Comparison of ENCODE assay signal across 26 cellular contexts in the genomic region with DNA sequence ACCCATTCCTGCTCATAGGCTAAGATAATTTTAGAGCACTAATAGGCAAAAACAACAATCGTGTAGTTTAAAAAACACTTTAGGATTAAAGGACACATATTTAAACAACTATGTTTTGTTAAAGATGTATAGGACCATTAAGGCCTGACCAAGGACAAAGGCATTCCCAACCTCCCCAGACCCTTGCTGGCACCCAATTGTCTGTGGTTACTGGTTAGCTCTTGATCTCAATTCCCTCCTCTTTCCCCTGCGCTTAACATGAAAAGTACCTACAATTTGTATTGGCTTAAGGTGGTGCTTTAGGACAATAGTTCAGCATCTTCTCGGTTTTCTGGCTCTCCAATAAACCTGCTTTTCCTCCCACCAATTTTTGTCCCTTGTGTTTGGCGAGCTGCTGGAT. TPM values are rescaled to one million over a fixed set of nuclear protein-coding genes. Genes with fewer than 3 reads are reported as not detected.
"Had no signal": no experiment of that assay in that cellular context is flagged by ENCODE, and none has a peak within 500 bp of the region (broad histone marks: within the 10 kb centered on the region; RNA-seq: fewer than 3 reads in every experiment).

No MANE protein-coding gene starts in this region.

- H3K4me3 Mint-ChIP-seq: activated CD4-positive, alpha-beta memory T cell treated with anti-CD3 and anti-CD28 coated beads for 36 hours; activated CD4-positive, alpha-beta T cell treated with anti-CD3 and anti-CD28 coated beads, Interleukin-2, amount 10 ng/mL, durations not matched to agents 7 days and 5 days; activated naive CD4-positive, alpha-beta T cell treated with anti-CD3 and anti-CD28 coated beads for 36 hours; activated naive CD8-positive, alpha-beta T cell; activated T-helper 17 cell treated with anti-CD3 and anti-CD28 coated beads, Interleukin-2, amount 50 U/mL, for 72 hours; T-cell had no signal

- ATAC-seq: activated T-helper 17 cell treated with anti-CD3 and anti-CD28 coated beads, Interleukin-2, amount 50 U/mL, for 72 hours; PC-3; T-cell had no signal

- H3K36me3 Mint-ChIP-seq: activated CD4-positive, alpha-beta memory T cell treated with anti-CD3 and anti-CD28 coated beads for 36 hours; activated naive CD8-positive, alpha-beta T cell; T-cell had no signal

- H3K27ac Mint-ChIP-seq: activated CD4-positive, alpha-beta memory T cell treated with anti-CD3 and anti-CD28 coated beads for 36 hours; activated CD4-positive, alpha-beta T cell treated with anti-CD3 and anti-CD28 coated beads, Interleukin-2, amount 10 ng/mL, durations not matched to agents 7 days and 5 days; activated naive CD4-positive, alpha-beta T cell treated with anti-CD3 and anti-CD28 coated beads for 36 hours; activated naive CD8-positive, alpha-beta T cell; activated T-helper 17 cell treated with anti-CD3 and anti-CD28 coated beads, Interleukin-2, amount 50 U/mL, for 72 hours; T-cell had no signal

- H3K9me3 Mint-ChIP-seq: activated CD4-positive, alpha-beta memory T cell treated with anti-CD3 and anti-CD28 coated beads for 36 hours; activated CD4-positive, alpha-beta T cell treated with anti-CD3 and anti-CD28 coated beads, Interleukin-2, amount 10 ng/mL, durations not matched to agents 7 days and 5 days; activated naive CD4-positive, alpha-beta T cell treated with anti-CD3 and anti-CD28 coated beads for 36 hours; activated T-helper 17 cell treated with anti-CD3 and anti-CD28 coated beads, Interleukin-2, amount 50 U/mL, for 72 hours; T-cell had no signal

- H3K4me1 Mint-ChIP-seq: activated CD4-positive, alpha-beta T cell treated with anti-CD3 and anti-CD28 coated beads, Interleukin-2, amount 10 ng/mL, durations not matched to agents 7 days and 5 days; activated T-helper 17 cell treated with anti-CD3 and anti-CD28 coated beads, Interleukin-2, amount 50 U/mL, for 72 hours; T-cell had no signal

- H3K4me3 ChIP-seq: MG63 had no signal

- DNase-seq: activated CD4-positive, alpha-beta memory T cell treated with anti-CD3 and anti-CD28 coated beads for 36 hours; activated CD4-positive, alpha-beta T cell treated with anti-CD3 and anti-CD28 coated beads, Interleukin-2, amount 10 ng/mL, durations not matched to agents 7 days and 5 days; activated CD4-positive, CD25-positive, alpha-beta regulatory T cell; activated CD8-positive, alpha-beta memory T cell treated with anti-CD3 and anti-CD28 coated beads for 24 hours; activated gamma-delta T cell; activated naive CD4-positive, alpha-beta T cell treated with anti-CD3 and anti-CD28 coated beads for 36 hours; activated T-cell treated with anti-CD3 and anti-CD28 coated beads for 4 hours; activated T-cell treated with anti-CD3 and anti-CD28 coated beads, Interleukin-2, amount 50 U/mL, for 48 hours; amygdala; MG63; MV-4-11; NCI-H1092 treated with DMSO at 0.1 percent for 48 hours; NCI-H1417 treated with DMSO at 0.1 percent for 48 hours; NCI-H1694; NCI-H2029; NCI-H2107; NCI-H524; PC-3; SHP77 treated with DMSO at 0.1 percent for 48 hours; T-cell; T-helper 2 cell; T1000 had no signal

- H3K36me3 ChIP-seq: MG63 had no signal

- H3K27me3 ChIP-seq: MG63 had no signal

RNA-seq across cellular contexts. Expression of a gene that starts 51.0 kb away (rescaled TPM):
- total RNA-seq: activated CD4-positive, alpha-beta memory T cell treated with anti-CD3 and anti-CD28 coated beads for 36 hours; activated CD4-positive, alpha-beta T cell treated with anti-CD3 and anti-CD28 coated beads, Interleukin-2, amount 10 ng/mL, durations not matched to agents 7 days and 5 days; activated naive CD4-positive, alpha-beta T cell treated with anti-CD3 and anti-CD28 coated beads for 36 hours; activated T-helper 17 cell treated with anti-CD3 and anti-CD28 coated beads, Interleukin-2, amount 50 U/mL, for 72 hours; astrocyte; cardiac septum; PC-3; T-cell had no signal
